In genomic region chr7:71363223-71363622, GRCh38 we compare ENCODE assay signal across 9 cellular contexts.
"Had no signal": no experiment of that assay in that cellular context is flagged by ENCODE, and none has a peak within 500 bp of the region (broad histone marks: within the 10 kb centered on the region; RNA-seq: fewer than 3 reads in every experiment).

No MANE protein-coding gene starts in this region.

- FAIRE-seq: H1, H54, HTR-8/SVneo, K562 had no signal

- H3K4me3 Mint-ChIP-seq: HFFc6 had no signal

- H3K27ac ChIP-seq: GM23248 had no signal

- H3K27ac Mint-ChIP-seq: HFFc6 had no signal

- H3K4me3 ChIP-seq: GM23248, HAP-1, K562 had no signal

- H3K9me3 ChIP-seq: HAP-1 had no signal

- DNase-seq: GM23248, HFFc6, IMR-90 had no signal

- H3K36me3 ChIP-seq: HAP-1 had no signal

- H3K4me1 ChIP-seq: HAP-1 had no signal

- ATAC-seq: HCT116, K562 had no signal

- H2AFZ ChIP-seq: GM23248 had no signal
